In the genomic region with DNA sequence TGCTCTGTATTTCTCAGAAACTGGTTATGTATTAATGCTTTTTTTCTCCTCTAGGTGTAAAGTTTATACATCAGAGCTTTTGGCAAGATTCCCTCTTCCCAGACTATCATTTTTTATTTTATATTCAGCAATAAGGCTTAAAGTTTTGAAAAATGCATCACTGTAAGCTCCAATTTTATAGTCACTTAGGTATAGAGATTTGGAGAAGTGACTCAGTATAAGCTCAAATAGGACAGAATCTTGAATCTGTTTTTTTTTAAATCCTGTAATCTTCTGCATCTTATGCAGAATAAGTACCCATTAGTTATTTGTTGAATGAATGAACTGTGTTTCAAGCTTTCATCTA, we compare ENCODE assay signal across 9 cellular contexts. TPM values are rescaled to one million over a fixed set of nuclear protein-coding genes. Genes with fewer than 3 reads are reported as not detected.
DNase-seq lines count a peak whose midpoint lies in the region; ATAC-seq and TF ChIP-seq lines count a peak whose summit lies in the region.
"Had no signal": no experiment of that assay in that cellular context is flagged by ENCODE, and none has a peak within 500 bp of the region (broad histone marks: within the 10 kb centered on the region; RNA-seq: fewer than 3 reads in every experiment).

No MANE protein-coding gene starts in this region.

- peak overlapping the region; percentile 81 for H3K27ac Mint-ChIP-seq in HFFc6
- H3K27ac Mint-ChIP-seq in brain: peak overlapping the region; percentile 76 to 97 (median 93)
- H3K27ac Mint-ChIP-seq in mesothelial cell of epicardium: peak overlapping the region; percentile 75

- H3K4me1 Mint-ChIP-seq in HFFc6 (ENCODE audit: low read depth) (peaks cover 56% of the 10 kb centered on the region), brain (peaks cover 45% of the 10 kb centered on the region), mesothelial cell of epicardium (peaks cover 38% of the 10 kb centered on the region)

- ATAC-seq in HG03045 (IDR thresholded peaks at IDR 0.05; ENCODE audit: unreplicated experiment) (no peak), HG02884 (IDR thresholded peaks at IDR 0.05; ENCODE audit: unreplicated experiment) (no peak)

- H3K27me3 Mint-ChIP-seq in HFFc6 (ENCODE audit: insufficient read depth) (no peaks in the 10 kb centered on the region; the same call in 1 of the 2 replicates), brain (peaks cover 6% of the 10 kb centered on the region), mesothelial cell of epicardium (ENCODE audit: low read depth) (no peaks in the 10 kb centered on the region)

- H3K9me3 Mint-ChIP-seq in HFFc6: no peaks in the 10 kb centered on the region
- H3K9me3 Mint-ChIP-seq in brain: no peaks in the 10 kb centered on the region
- H3K9me3 Mint-ChIP-seq in mesothelial cell of epicardium: no peaks in the 10 kb centered on the region

- TF ChIP-seq CTCF in 22Rv1 (IDR thresholded peaks at IDR 0.05) (peak; percentile 53), HFFc6 (IDR thresholded peaks at IDR 0.05) (peak; percentile 12), brain (conservative IDR thresholded peaks at IDR 0.05) (peak; percentile 4 to 5), mesothelial cell of epicardium (IDR thresholded peaks at IDR 0.05; ENCODE audit: unreplicated experiment) (no peak)

- DNase-seq in HFFc6 (no peak), mesothelial cell of epicardium (ENCODE audit: low spot score in 2 of 2, unreplicated experiment in 2 of 2) (no peak), SKM-1 treated with dmso at 0.1 percent for 144 hours (lab: John Stamatoyannopoulos, UW; ENCODE audit: unreplicated experiment) (no peak), SK-N-DZ (ENCODE audit: low spot score) (no peak)
- DNase-seq: NCI-H1048 had no signal

- peak overlapping the region; percentile 86 for H3K27ac ChIP-seq in 22Rv1

- H3K4me3 Mint-ChIP-seq in HFFc6 (peak overlapping the region; percentile 99), brain (peak overlapping the region; percentile 90 to 97 (median 92)), mesothelial cell of epicardium (peak overlapping the region; percentile 82)

- no peaks in the 10 kb centered on the region for H3K36me3 Mint-ChIP-seq in HFFc6 (ENCODE audit: low read depth)
- H3K36me3 Mint-ChIP-seq in brain: no peaks in the 10 kb centered on the region
- H3K36me3 Mint-ChIP-seq in mesothelial cell of epicardium: no peaks in the 10 kb centered on the region

RNA-seq across cellular contexts. Expression of a gene that starts 1.0 kb away (rescaled TPM):
- 10 to 100 TPM; 27.1 to 29.3 (median 28.6) TPM for total RNA-seq in HFFc6 (2021; fragmentation: NEBNext Ultra II Directional; extraction: Animal tissue kit (Norgen Biotek cat#: 25700))
- 17.9 TPM for polyA plus RNA-seq in brain (ENCODE audit: insufficient read depth, low read depth, low replicate concordance)
- 43.5 to 52.4 TPM (median 45.7 TPM) in 3 replicates for total RNA-seq in mesothelial cell of epicardium
- 19.8 and 21.4 TPM in 2 replicates for polyA plus RNA-seq in SK-N-DZ (2014; cell fraction: cytosol; rRNA removed)
- 8.5 and 12.2 TPM in 2 replicates for polyA plus RNA-seq in SK-N-DZ (2014; cell fraction: nucleus; rRNA removed)

RNA-seq across cellular contexts. Expression of a gene that starts 42.4 kb away (rescaled TPM):
- total RNA-seq in HFFc6 (2021; fragmentation: NEBNext Ultra II Directional; extraction: Animal tissue kit (Norgen Biotek cat#: 25700)): not detected
- polyA plus RNA-seq in brain (ENCODE audit: insufficient read depth, low read depth, low replicate concordance): 2.5 TPM
- total RNA-seq in mesothelial cell of epicardium: 8.8 to 11.7 TPM (median 9.6 TPM) in 3 replicates
- 0.07 TPM in 1 of 2 replicates, not detected in the other for polyA plus RNA-seq in SK-N-DZ (2014; cell fraction: cytosol; rRNA removed)
- polyA plus RNA-seq in SK-N-DZ (2014; cell fraction: nucleus; rRNA removed): not detected in 2 replicates
